2 cellular contexts compared by ENCODE assay signal in genomic region chr1:147245586-147246021, GRCh38.
TF ChIP-seq lines count a peak whose summit lies in the region.

No MANE protein-coding gene starts in this region.

TF ChIP-seq in A549, 52 proteins besides CTCF, POLR2A, EP300 and RAD21:
- TF ChIP-seq NR3C1 (IDR thresholded peaks at IDR 0.05), result no peak
- TF ChIP-seq HOXB13 (CRISPR knock-in tag; IDR thresholded peaks at IDR 0.05; ENCODE audit: low read depth), result no peak
- TF ChIP-seq SREBF2 (IDR thresholded peaks at IDR 0.05), result no peak
- no peak for TF ChIP-seq FOSL2 (IDR thresholded peaks at IDR 0.05)
- TF ChIP-seq FOSL2 (CRISPR knock-in tag; IDR thresholded peaks at IDR 0.05), result peak; percentile 31; the same call in 1 of the 2 replicates
- no peak for TF ChIP-seq CBX2 (IDR thresholded peaks at IDR 0.05; ENCODE audit: borderline replicate concordance, low read depth)
- TF ChIP-seq MYC (IDR thresholded peaks at IDR 0.05; ENCODE audit: borderline replicate concordance, low read length), result no peak
- no peak for TF ChIP-seq ZFP36 (IDR thresholded peaks at IDR 0.05; ENCODE audit: borderline replicate concordance, partially characterized antibody)

TF ChIP-seq in K562, 482 proteins besides CTCF, POLR2A, EP300 and RAD21 (continues in another document):
- TF ChIP-seq ATF1 (CRISPR knock-in tag; IDR thresholded peaks at IDR 0.05) (no peak), ATF1 (tag; IDR thresholded peaks at IDR 0.05) (no peak), KDM5B (IDR thresholded peaks at IDR 0.05; ENCODE audit: insufficient replicate concordance, low read depth, low read length) (no peak), CBX8 (IDR thresholded peaks at IDR 0.05; ENCODE audit: borderline replicate concordance, extremely low read depth, low read depth, low read length, poor library complexity, severe bottlenecking) (no peak), CREB3L1 (IDR thresholded peaks at IDR 0.05; ENCODE audit: borderline replicate concordance, low read depth) (peak; percentile 46; the same call in 1 of the 2 replicates), THAP7 (CRISPR knock-in tag; IDR thresholded peaks at IDR 0.05) (no peak), CC2D1A (IDR thresholded peaks at IDR 0.05) (peak; percentile 77; the same call in 1 of the 2 replicates), TRIM24 (IDR thresholded peaks at IDR 0.05) (peak in 1 of 2 experiments; percentile 16; a peak in 1 of 4 replicates), ZNF24 (IDR thresholded peaks at IDR 0.05) (no peak), ILF3 (IDR thresholded peaks at IDR 0.05; ENCODE audit: borderline replicate concordance) (no peak), MAFF (IDR thresholded peaks at IDR 0.05; ENCODE audit: low read length) (no peak), FOXA3 (CRISPR knock-in tag; conservative IDR thresholded peaks at IDR 0.05 in 1 of 2, IDR thresholded peaks at IDR 0.05 in 1 of 2) (no peak; a peak in 1 of 4 replicates), PTRF (tag; IDR thresholded peaks at IDR 0.05) (no peak), ZKSCAN1 (IDR thresholded peaks at IDR 0.05; ENCODE audit: low read depth, low read length) (no peak), EGR1 (conservative IDR thresholded peaks at IDR 0.05) (no peak), BCLAF1 (IDR thresholded peaks at IDR 0.05; ENCODE audit: borderline replicate concordance in 1 of 2, control insufficient read depth in 1 of 2, low read depth in 2 of 2, low read length in 1 of 2) (no peak), GABPA (tag; conservative IDR thresholded peaks at IDR 0.05; ENCODE audit: low read depth) (no peak), PTBP1 (IDR thresholded peaks at IDR 0.05; ENCODE audit: low read depth, low read length) (no peak), ZFX (CRISPR knock-in tag; IDR thresholded peaks at IDR 0.05) (no peak), ZNF232 (CRISPR knock-in tag; IDR thresholded peaks at IDR 0.05) (no peak), ZKSCAN8 (CRISPR knock-in tag; IDR thresholded peaks at IDR 0.05) (no peak), BRF1 (IDR thresholded peaks at IDR 0.05; ENCODE audit: borderline replicate concordance, extremely low read depth, insufficient read length) (no peak), SNRNP70 (optimal IDR thresholded peaks at IDR 0.05; ENCODE audit: low read depth, low read length) (no peak), ZNF143 (CRISPR knock-in tag; IDR thresholded peaks at IDR 0.05) (no peak), PYGO2 (tag; IDR thresholded peaks at IDR 0.05) (no peak), TEAD4 (IDR thresholded peaks at IDR 0.05; ENCODE audit: low read length) (0 out of 2 replicates have a peak, but pooled peaks have one; percentile 23), TEAD4 (CRISPR knock-in tag; IDR thresholded peaks at IDR 0.05; ENCODE audit: borderline replicate concordance) (no peak), TCF7L2 (IDR thresholded peaks at IDR 0.05; ENCODE audit: low read depth, low read length) (no peak), RBM25 (IDR thresholded peaks at IDR 0.05; ENCODE audit: low read depth, low read length, severe bottlenecking) (peak; percentile 51), ZNF165 (CRISPR knock-in tag; IDR thresholded peaks at IDR 0.05; ENCODE audit: borderline replicate concordance) (no peak), MECOM (CRISPR knock-in tag; IDR thresholded peaks at IDR 0.05) (no peak), POLR2AphosphoS2 (IDR thresholded peaks at IDR 0.05; ENCODE audit: low read length) (no peak), ZNF197 (CRISPR knock-in tag; IDR thresholded peaks at IDR 0.05; ENCODE audit: low read depth) (no peak), AFF4 (CRISPR knock-in tag; IDR thresholded peaks at IDR 0.05) (no peak), NFE2 (IDR thresholded peaks at IDR 0.05; ENCODE audit: low read depth) (peak; percentile 58), PHB (CRISPR knock-in tag; IDR thresholded peaks at IDR 0.05) (no peak), ZKSCAN3 (CRISPR knock-in tag; IDR thresholded peaks at IDR 0.05) (no peak), CUX1 (CRISPR knock-in tag; IDR thresholded peaks at IDR 0.05) (no peak), CREB3 (tag; conservative IDR thresholded peaks at IDR 0.05; ENCODE audit: low read depth) (no peak), OTX1 (CRISPR knock-in tag; IDR thresholded peaks at IDR 0.05) (no peak), CREB1 (IDR thresholded peaks at IDR 0.05) (no peak), CREB1 (CRISPR knock-in tag; IDR thresholded peaks at IDR 0.05) (no peak), ZNF134 (CRISPR knock-in tag; conservative IDR thresholded peaks at IDR 0.05) (no peak), ZBTB26 (CRISPR knock-in tag; IDR thresholded peaks at IDR 0.05) (no peak), ERF (CRISPR knock-in tag; IDR thresholded peaks at IDR 0.05) (no peak), ZNF311 (CRISPR knock-in tag; IDR thresholded peaks at IDR 0.05) (no peak), HES1 (IDR thresholded peaks at IDR 0.05; ENCODE audit: low read depth) (no peak), COPS2 (conservative IDR thresholded peaks at IDR 0.05) (no peak), MAFK (IDR thresholded peaks at IDR 0.05; ENCODE audit: low read length) (no peak), ETV5 (CRISPR knock-in tag; IDR thresholded peaks at IDR 0.05; ENCODE audit: low read depth) (no peak), SPI1 (IDR thresholded peaks at IDR 0.05; ENCODE audit: borderline replicate concordance, low read depth, low read length) (no peak), POLR3A (IDR thresholded peaks at IDR 0.05; ENCODE audit: borderline replicate concordance, extremely low read depth, insufficient read depth, insufficient read length) (no peak)
